Comparison of ENCODE assay signal across 8 cellular contexts in genomic region chr11:58578635-58579191, GRCh38. TPM values are rescaled to one million over a fixed set of nuclear protein-coding genes. Genes with fewer than 3 reads are reported as not detected.
A peak's percentile ranks its signal among the peaks of the same experiment; 100 is the strongest.
DNase-seq lines count a peak whose midpoint lies in the region; FAIRE-seq and TF ChIP-seq lines count a peak whose summit lies in the region.

TSS of gene ZFP91 (plus strand) at chr11:58579063. CDS start at chr11:58579282, 219 bp downstream.

- no peaks in the 10 kb centered on the region for H3K9me3 ChIP-seq in CD4-positive, alpha-beta memory T cell (ENCODE audit: control insufficient read depth in 1 of 2, low read length in 2 of 2)
- H3K9me3 ChIP-seq in effector memory CD4-positive, alpha-beta T cell (ENCODE audit: control insufficient read depth, low read length) = no peaks in the 10 kb centered on the region

- H3K4me1 ChIP-seq in CD4-positive, alpha-beta memory T cell (ENCODE audit: insufficient read depth, low read length) = peaks cover 74% of the 10 kb centered on the region
- H3K4me1 ChIP-seq in effector memory CD4-positive, alpha-beta T cell (ENCODE audit: control insufficient read depth, insufficient read depth, low read length, poor library complexity, severe bottlenecking) = peaks cover 36% of the 10 kb centered on the region

- no peaks in the 10 kb centered on the region for H3K27me3 ChIP-seq in CD4-positive, alpha-beta memory T cell (ENCODE audit: insufficient read depth, low read length)
- no peaks in the 10 kb centered on the region for H3K27me3 ChIP-seq in effector memory CD4-positive, alpha-beta T cell (replicated peaks; ENCODE audit: control insufficient read depth, insufficient read depth, low read length, poor library complexity, severe bottlenecking)

- POLR2A ChIA-PET in CD4-positive, alpha-beta memory T cell (lab: Charles Lee; ENCODE audit: partially characterized antibody) = interaction anchor here (0.8 to 6.4 kb wide), 11 partner anchors 8 to 1243 kb away, joined by 3 to 109 read pairs (median 5); partner anchors contain the start of genes MED19 and SSRP1

- H3K27ac Mint-ChIP-seq in CD4-positive, alpha-beta memory T cell = peak within 1 kb of the TSS; percentile 99 to 100 (median 100)

- H3K4me1 Mint-ChIP-seq in CD4-positive, alpha-beta memory T cell = peaks cover 35 to 90% (median 59%) of the 10 kb centered on the region in 4 donors

- peaks cover 0 to 36% of the 10 kb centered on the region in 2 donors for H3K36me3 Mint-ChIP-seq in CD4-positive, alpha-beta memory T cell

- no peak for TF ChIP-seq CTCF in GM20000 (IDR thresholded peaks at IDR 0.05; ENCODE audit: extremely low read depth, missing control alignments)

- DNase-seq in CD4-positive, alpha-beta memory T cell = peak; percentile 92 to 99 (median 95)
- DNase-seq in GM20000 (ENCODE audit: low spot score) = peak; percentile 91
- DNase-seq in HTR-8/SVneo (ENCODE audit: insufficient read length, low spot score) = peak; percentile 80
- peak; percentile 95 for DNase-seq in NOMO-1 treated with dmso at 0.1 percent for 144 hours (lab: John Stamatoyannopoulos, UW; ENCODE audit: unreplicated experiment)
- peak; percentile 92 to 96 for DNase-seq in activated CD8-positive, alpha-beta memory T cell treated with anti-CD3 and anti-CD28 coated beads for 4 hours (ENCODE audit: low read depth in 2 of 2)
- peak; percentile 95 to 97 (median 96) for DNase-seq in effector memory CD4-positive, alpha-beta T cell
- peak; percentile 98 to 99 for DNase-seq in lung microvascular endothelial cell (ENCODE audit: low read depth in 2 of 2)
- DNase-seq in stimulated activated CD4-positive, alpha-beta T cell treated with anti-CD3 and anti-CD28 coated beads, TNF-alpha, amount 100 ng/mL, for 4 hours (ENCODE audit: low read depth in 3 of 3) = peak; percentile 86 to 95 (median 94)

- peak; percentile 80 for FAIRE-seq in HTR-8/SVneo (lab: Jason Lieb, UNC)

- peaks cover 0 to 3% of the 10 kb centered on the region in 2 donors for H3K27me3 Mint-ChIP-seq in CD4-positive, alpha-beta memory T cell

- no peaks in the 10 kb centered on the region for H3K36me3 ChIP-seq in CD4-positive, alpha-beta memory T cell (ENCODE audit: insufficient read depth, low read length)
- H3K36me3 ChIP-seq in effector memory CD4-positive, alpha-beta T cell (ENCODE audit: control insufficient read depth, insufficient read depth, low read length) = peaks cover 3% of the 10 kb centered on the region

- peaks cover 0 to 14% (median 0%) of the 10 kb centered on the region in 8 donors for H3K9me3 Mint-ChIP-seq in CD4-positive, alpha-beta memory T cell

- H3K4me3 ChIP-seq in CD4-positive, alpha-beta memory T cell (ENCODE audit: low read length in 2 of 2) = peak within 1 kb of the TSS; percentile 63 to 96
- H3K4me3 ChIP-seq in effector memory CD4-positive, alpha-beta T cell (ENCODE audit: insufficient read depth, low read depth, low read length, poor library complexity, severe bottlenecking) = peak within 1 kb of the TSS; percentile 92

- intact Hi-C loops in CD4-positive, alpha-beta memory T cell (cut with micrococcal nuclease) = loop anchor here (1.0 to 10.0 kb wide), 16 partner anchors 10 to 1244 kb away; partner anchors contain the start of genes CLP1, FAM111B, MED19 and SELENOH

- CTCF ChIA-PET in CD4-positive, alpha-beta memory T cell (lab: Charles Lee; ENCODE audit: partially characterized antibody) = interaction anchor here (8.6 kb wide), 1 partner anchor 12 kb away, joined by 187 read pairs; no protein-coding TSS in a partner anchor

- H3K27ac ChIP-seq in CD4-positive, alpha-beta memory T cell (ENCODE audit: low read depth, low read length) = peak within 1 kb of the TSS; percentile 99
- peak within 1 kb of the TSS; percentile 99 for H3K27ac ChIP-seq in effector memory CD4-positive, alpha-beta T cell (ENCODE audit: insufficient read depth, low read length, poor library complexity, severe bottlenecking)

- H3K4me3 Mint-ChIP-seq in CD4-positive, alpha-beta memory T cell = peak within 1 kb of the TSS; percentile 93 to 99 (median 98)

RNA-seq across cellular contexts. Expression of gene ZFP91, which starts in this region (rescaled TPM):
- total RNA-seq in CD4-positive, alpha-beta memory T cell = 10 to 100 TPM; 38.0 to 38.4 TPM
- 1 to 10 TPM; 3.8 to 7.3 TPM for polyA plus RNA-seq in CD4-positive, alpha-beta memory T cell
- total RNA-seq in lung microvascular endothelial cell = 28.1 and 34.3 TPM in 2 replicates

Comparison
In these comparisons a context has a peak if more than half of its experiments do, and no peak if none do; other contexts are left out.
1. Peak in every context shown above with its lines: DNase-seq, H3K4me3 ChIP-seq and H3K27ac ChIP-seq.